31 cellular contexts compared by ENCODE assay signal in the genomic region with DNA sequence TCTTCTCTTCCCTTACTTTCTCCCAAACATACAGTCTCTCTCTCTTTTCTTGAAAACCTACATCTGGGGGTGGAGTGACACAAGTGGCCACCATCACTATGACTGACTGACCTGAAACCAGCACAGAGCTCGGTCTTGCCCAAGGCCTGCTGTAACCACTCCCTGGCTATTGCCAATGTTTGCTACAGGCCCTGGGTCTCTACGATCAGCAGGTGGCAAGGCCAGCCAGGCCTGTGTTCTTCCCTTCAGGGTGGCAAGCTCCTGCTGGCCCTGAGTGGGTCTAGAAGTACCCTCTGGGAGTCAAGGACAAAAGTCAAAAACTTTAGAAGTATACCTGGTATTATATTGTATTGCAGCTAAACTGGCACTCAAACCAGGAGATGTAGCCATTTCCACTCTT.
"Had no signal": no experiment of that assay in that cellular context is flagged by ENCODE, and none has a peak within 500 bp of the region (broad histone marks: within the 10 kb centered on the region; RNA-seq: fewer than 3 reads in every experiment).

No MANE protein-coding gene starts in this region.

- H3K36me3 ChIP-seq: SJCRH30 had no signal

- H3K9me3 ChIP-seq: SJCRH30 had no signal

- DNase-seq: Karpas-422, KBM-7, MM.1S, MV-4-11, NCI-H1092, NCI-H1105, NCI-H1417 treated with DMSO at 0.1 percent for 48 hours, NCI-H1436 treated with DMSO at 0.1 percent for 48 hours, NCI-H1694 treated with DMSO at 0.1 percent for 48 hours, NCI-H187 treated with DMSO at 0.1 percent for 48 hours, NCI-H2029, NCI-H2081, NCI-H2107, NCI-H2171, NCI-H226, NCI-H446 treated with DMSO at 0.1 percent for 48 hours, NCI-H510A treated with DMSO at 0.1 percent for 48 hours, NCI-H524 treated with DMSO at 0.1 percent for 48 hours, NCI-H526 treated with DMSO at 0.1 percent for 48 hours, NCI-H82, PC-9, SHP77, SIG-M5, SJCRH30, SW 1271 had no signal

- H3K4me2 ChIP-seq: KMS-11, PC-9 had no signal

- H3K27me3 ChIP-seq: SJCRH30 had no signal

- ATAC-seq: Panc1, Right ventricle myocardium inferior had no signal

- H3K9ac ChIP-seq: KMS-11 had no signal

- H3K4me3 ChIP-seq: PC-9, SJCRH30, SK-N-MC had no signal

- H3K27ac ChIP-seq: KMS-11, PC-9, RWPE1, SJCRH30, SK-N-MC had no signal

- H2AFZ ChIP-seq: PC-9 had no signal

- FAIRE-seq: RCC 7860 had no signal

- H3K4me1 ChIP-seq: SJCRH30 had no signal
